In the genomic region with DNA sequence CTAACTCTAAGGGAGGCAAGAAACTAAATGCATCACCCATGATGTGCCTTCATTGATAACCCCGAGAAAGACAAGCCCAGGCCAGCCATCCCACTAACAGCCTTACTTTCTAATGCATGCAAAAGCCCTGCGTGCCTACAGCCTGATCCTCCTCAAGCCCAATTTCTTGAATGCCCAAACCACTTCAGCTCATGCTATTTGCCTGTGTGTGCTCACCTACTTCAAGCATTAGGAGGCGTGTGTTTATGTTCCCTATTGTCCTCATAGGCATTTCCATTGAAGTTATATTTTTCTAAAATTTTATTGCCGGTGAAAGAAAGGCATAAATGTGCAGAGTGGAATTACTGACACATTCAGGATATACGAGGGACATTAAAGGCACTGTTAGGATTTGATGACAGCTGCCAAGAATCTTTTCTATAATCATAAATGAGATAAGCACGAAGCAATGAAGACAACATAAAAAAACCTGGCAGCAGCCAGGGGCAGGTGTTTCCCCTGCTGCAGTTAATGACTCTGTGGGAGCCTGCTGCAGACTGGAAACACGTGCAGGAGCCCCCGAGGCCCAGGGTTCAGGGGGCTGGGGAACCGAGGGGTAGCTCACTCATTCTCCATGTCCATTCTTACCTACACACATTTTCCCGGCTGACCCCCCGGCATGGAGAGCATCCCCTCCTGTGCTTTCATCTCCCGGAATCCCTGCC, we compare ENCODE assay signal across 16 cellular contexts.
DNase-seq lines count a peak whose midpoint lies in the region; ATAC-seq and TF ChIP-seq lines count a peak whose summit lies in the region.
"Had no signal": no experiment of that assay in that cellular context is flagged by ENCODE, and none has a peak within 500 bp of the region (broad histone marks: within the 10 kb centered on the region; RNA-seq: fewer than 3 reads in every experiment).

No MANE protein-coding gene starts in this region.

- no peaks in the 10 kb centered on the region for H3K4me1 ChIP-seq in mucosa of descending colon (ENCODE audit: low read depth)
- no peaks in the 10 kb centered on the region for H3K4me1 ChIP-seq in CD4-positive, alpha-beta memory T cell (ENCODE audit: insufficient read depth, low read length)
- H3K4me1 ChIP-seq: left ventricle myocardium inferior, pancreas had no signal

- H3K27ac Mint-ChIP-seq in CD4-positive, alpha-beta memory T cell: no peak overlapping the region
- H3K27ac Mint-ChIP-seq: H9 had no signal

- POLR2A ChIA-PET in CD4-positive, alpha-beta memory T cell (lab: Charles Lee; ENCODE audit: partially characterized antibody): no interaction called here

- H3K4me3 ChIP-seq in mucosa of descending colon: no peak overlapping the region
- H3K4me3 ChIP-seq in CD4-positive, alpha-beta memory T cell (ENCODE audit: low read length in 2 of 2): no peak overlapping the region
- H3K4me3 ChIP-seq: left ventricle myocardium inferior, pancreas had no signal

- H3K4me1 Mint-ChIP-seq in CD4-positive, alpha-beta memory T cell: no peaks in the 10 kb centered on the region

- no peaks in the 10 kb centered on the region for H3K27me3 ChIP-seq in CD4-positive, alpha-beta memory T cell (ENCODE audit: insufficient read depth, low read length)
- H3K27me3 ChIP-seq: pancreas had no signal

- no peak for TF ChIP-seq CTCF in mucosa of descending colon (IDR thresholded peaks at IDR 0.05)

- intact Hi-C loops in mucosa of descending colon (cut with DNase I, micrococcal nuclease): no loop called here
- intact Hi-C loops in CD4-positive, alpha-beta memory T cell (cut with micrococcal nuclease): no loop called here

- DNase-seq in DMS79 treated with DMSO at 0.1 percent for 48 hours (lab: John Stamatoyannopoulos, UW) (peak; percentile 95), NCI-H1436 (lab: John Stamatoyannopoulos, UW) (peak; percentile 81), NCI-H69 (lab: John Stamatoyannopoulos, UW) (peak; percentile 55), mucosa of descending colon (peak in 1 of 3 donors; percentile 45), KG1 (lab: John Stamatoyannopoulos, UW) (no peak), NOMO-1 treated with dmso at 0.1 percent for 144 hours (lab: John Stamatoyannopoulos, UW; ENCODE audit: unreplicated experiment) (no peak)
- DNase-seq in CD4-positive, alpha-beta memory T cell: no peak
- DNase-seq: activated CD4-positive, CD25-positive, alpha-beta regulatory T cell; activated gamma-delta T cell; cerebellar nuclear complex; H9; left ventricle myocardium inferior; MM.1S; pancreas; stimulated activated CD4-positive, alpha-beta T cell treated with anti-CD3 and anti-CD28 coated beads, Interleukin-4, amount 100 ng/mL, for 1 hour had no signal

- H3K4me3 Mint-ChIP-seq in CD4-positive, alpha-beta memory T cell: no peak overlapping the region
- H3K4me3 Mint-ChIP-seq: H9 had no signal

- H3K9me3 Mint-ChIP-seq in CD4-positive, alpha-beta memory T cell: no peaks in the 10 kb centered on the region
- H3K9me3 Mint-ChIP-seq: H9 had no signal

- no peaks in the 10 kb centered on the region for H3K36me3 ChIP-seq in mucosa of descending colon (ENCODE audit: low read depth)
- no peaks in the 10 kb centered on the region for H3K36me3 ChIP-seq in CD4-positive, alpha-beta memory T cell (ENCODE audit: insufficient read depth, low read length)
- H3K36me3 ChIP-seq: left ventricle myocardium inferior, pancreas had no signal

- H3K36me3 Mint-ChIP-seq in CD4-positive, alpha-beta memory T cell: no peaks in the 10 kb centered on the region

- ATAC-seq in mucosa of descending colon (peak; percentile 80), GM19452 (IDR thresholded peaks at IDR 0.05; ENCODE audit: unreplicated experiment) (no peak)
- ATAC-seq: pancreas had no signal

- CTCF ChIA-PET in CD4-positive, alpha-beta memory T cell (lab: Charles Lee; ENCODE audit: partially characterized antibody): interaction anchor here (1.5 kb wide), 1 partner anchor 33 kb away, joined by 3 read pairs; no protein-coding TSS in a partner anchor

- H3K27me3 Mint-ChIP-seq in CD4-positive, alpha-beta memory T cell: peaks cover 8 to 17% of the 10 kb centered on the region in 2 donors

- no peaks in the 10 kb centered on the region for H3K9me3 ChIP-seq in mucosa of descending colon
- H3K9me3 ChIP-seq in CD4-positive, alpha-beta memory T cell (ENCODE audit: control insufficient read depth in 1 of 2, low read length in 2 of 2): no peaks in the 10 kb centered on the region
- H3K9me3 ChIP-seq: left ventricle myocardium inferior, pancreas had no signal

- no peak overlapping the region for H3K27ac ChIP-seq in CD4-positive, alpha-beta memory T cell (ENCODE audit: low read depth, low read length)
- H3K27ac ChIP-seq: left ventricle myocardium inferior, pancreas had no signal

Comparison
In these comparisons a context has a peak if more than half of its experiments do, and no peak if none do; other contexts are left out.
1. DNase-seq: peak in DMS79 treated with DMSO at 0.1 percent for 48 hours (single experiment), NCI-H1436 (single experiment) and NCI-H69 (single experiment); none in KG1 (single experiment), CD4-positive, alpha-beta memory T cell (0 of 5) and NOMO-1 treated with dmso at 0.1 percent for 144 hours (single experiment).